ENCODE assay signal across 9 cellular contexts in the genomic region with DNA sequence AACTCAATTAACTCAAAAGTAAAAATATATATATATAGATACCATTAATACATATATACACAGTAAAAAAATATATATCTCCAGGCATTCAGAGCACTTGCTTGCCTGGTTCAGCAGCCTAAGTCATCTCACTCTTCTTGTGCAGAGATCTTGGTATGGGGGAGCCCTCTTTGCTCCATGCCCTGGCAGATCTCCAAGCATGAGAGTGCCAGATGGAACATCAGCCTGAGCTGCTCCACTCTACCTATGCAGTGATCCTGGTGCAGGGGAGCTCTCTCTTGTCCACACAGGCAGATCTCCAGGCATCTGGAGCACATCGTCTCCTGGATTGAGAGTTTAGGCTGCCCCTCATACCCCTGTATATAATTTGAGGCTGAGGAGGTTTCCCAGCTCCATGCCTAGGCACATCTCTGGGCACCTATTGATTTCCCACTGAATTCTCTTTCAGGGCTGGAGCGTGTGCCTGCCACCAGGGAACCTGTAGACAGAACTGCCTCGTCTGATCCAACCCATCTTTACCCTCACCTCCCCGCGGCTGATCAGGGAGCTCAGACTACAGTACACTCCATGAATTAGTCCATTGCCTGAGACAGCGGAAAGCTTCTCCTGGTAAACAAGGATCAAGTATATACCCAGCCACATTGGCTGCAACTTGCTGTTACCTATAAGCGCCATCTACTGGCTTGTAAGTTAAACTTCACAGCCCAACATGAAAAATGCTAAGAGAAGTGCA.
DNase-seq lines count a peak whose midpoint lies in the region; ATAC-seq and TF ChIP-seq lines count a peak whose summit lies in the region.
"Had no signal": no experiment of that assay in that cellular context is flagged by ENCODE, and none has a peak within 500 bp of the region (broad histone marks: within the 10 kb centered on the region; RNA-seq: fewer than 3 reads in every experiment).

No MANE protein-coding gene starts in this region.

- peak; percentile 83 for ATAC-seq in GM19463 (IDR thresholded peaks at IDR 0.05; ENCODE audit: unreplicated experiment)
- peak; percentile 84 for ATAC-seq in HG03565 (IDR thresholded peaks at IDR 0.05; ENCODE audit: unreplicated experiment)

- TF ChIP-seq CTCF in fibroblast of the aortic adventitia (IDR thresholded peaks at IDR 0.05; ENCODE audit: insufficient read depth, low read length), result peak; percentile 45
- TF ChIP-seq CTCF in retinal pigment epithelial cell (conservative IDR thresholded peaks at IDR 0.05; ENCODE audit: low read depth, low read length), result peak; percentile 84

- DNase-seq in DMS 273 (lab: John Stamatoyannopoulos, UW; ENCODE audit: unreplicated experiment), result peak; percentile 56
- DNase-seq in OCI-M1 (lab: John Stamatoyannopoulos, UW), result peak; percentile 64
- DNase-seq in fibroblast of the aortic adventitia (ENCODE audit: low read depth), result peak; percentile 18
- peak; percentile 43 for DNase-seq in retinal pigment epithelial cell (ENCODE audit: low read depth)
- DNase-seq in C1 segment of cervical spinal cord (lab: John Stamatoyannopoulos, UW), result no peak
- no peak for DNase-seq in NCI-H187 treated with DMSO at 0.1 percent for 48 hours (lab: John Stamatoyannopoulos, UW)
- DNase-seq: IMR-90 had no signal

- no peak overlapping the region for H3K4me3 ChIP-seq in fibroblast of the aortic adventitia (ENCODE audit: low read depth, low read length)
- H3K4me3 ChIP-seq in retinal pigment epithelial cell (ENCODE audit: low read length), result no peak overlapping the region

Comparison
In these comparisons a context has a peak if more than half of its experiments do, and no peak if none do; other contexts are left out.
1. DNase-seq: peak in DMS 273 (single experiment), OCI-M1 (single experiment), fibroblast of the aortic adventitia (single experiment) and retinal pigment epithelial cell (single experiment); none in C1 segment of cervical spinal cord (0 of 14) and NCI-H187 treated with DMSO at 0.1 percent for 48 hours (single experiment).